In the genomic region with DNA sequence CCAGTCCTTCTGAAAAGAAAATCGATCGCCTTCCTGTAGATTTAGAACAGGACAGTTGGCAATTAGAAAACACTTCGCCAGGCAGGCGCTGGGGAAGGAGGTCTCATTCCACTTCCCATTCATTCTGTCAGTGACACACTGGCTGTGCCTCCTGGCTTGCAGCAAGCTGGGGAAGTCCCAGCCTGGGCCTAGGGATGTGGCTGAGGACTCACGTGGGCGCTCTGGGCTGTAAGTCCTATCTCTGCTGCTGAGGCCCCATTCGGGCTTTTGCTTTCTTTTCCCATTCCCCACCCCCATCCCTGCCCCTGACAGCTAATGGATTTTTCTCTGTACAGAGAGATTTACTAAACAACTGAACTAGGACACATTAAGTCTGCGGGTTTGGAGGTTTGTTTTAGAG, we compare ENCODE assay signal across 15 cellular contexts.
DNase-seq lines count a peak whose midpoint lies in the region; ATAC-seq and TF ChIP-seq lines count a peak whose summit lies in the region.
"Had no signal": no experiment of that assay in that cellular context is flagged by ENCODE, and none has a peak within 500 bp of the region (broad histone marks: within the 10 kb centered on the region; RNA-seq: fewer than 3 reads in every experiment).

No MANE protein-coding gene starts in this region.

- H3K4me1 ChIP-seq in KMS-11 (ENCODE audit: low read depth, poor library complexity, severe bottlenecking) = peaks cover 44% of the 10 kb centered on the region
- H3K4me1 ChIP-seq in left ventricle myocardium inferior = peaks cover 21% of the 10 kb centered on the region
- H3K4me1 ChIP-seq: foreskin keratinocyte, vagina had no signal

- no peaks in the 10 kb centered on the region for H3K79me2 ChIP-seq in KMS-11 (ENCODE audit: insufficient read depth, low read depth)

- no peaks in the 10 kb centered on the region for H4K20me1 ChIP-seq in KMS-11 (ENCODE audit: insufficient read depth)

- TF ChIP-seq CTCF in KMS-11 (conservative IDR thresholded peaks at IDR 0.05; ENCODE audit: low read depth, low read length) = no peak
- TF ChIP-seq CTCF in left ventricle myocardium inferior (IDR thresholded peaks at IDR 0.05; ENCODE audit: borderline replicate concordance) = no peak

- intact Hi-C loops in left ventricle myocardium inferior (cut with micrococcal nuclease) = no loop called here

- H3K4me3 ChIP-seq in KMS-11 (IDR thresholded peaks at IDR 0.05; ENCODE audit: insufficient read depth, low read depth, low read length) = no peak overlapping the region
- H3K4me3 ChIP-seq in left ventricle myocardium inferior = no peak overlapping the region
- H3K4me3 ChIP-seq: vagina had no signal

- peak; percentile 45 for DNase-seq in RPMI7951 (ENCODE audit: low read depth)
- DNase-seq in left ventricle myocardium inferior = peak; percentile 35
- peak; percentile 10 for DNase-seq in putamen (ENCODE audit: low spot score)
- DNase-seq in KBM-7 = no peak
- no peak for DNase-seq in DMS79 (lab: John Stamatoyannopoulos, UW)
- DNase-seq: activated naive CD4-positive, alpha-beta T cell treated with Interleukin-2 at 50 U/mL for 16 hours; endodermal cell; foreskin keratinocyte; Karpas-422; NCI-H1436 treated with DMSO at 0.1 percent for 48 hours; NCI-H526 treated with DMSO at 0.1 percent for 48 hours; stimulated activated CD4-positive, alpha-beta T cell treated with anti-CD3 and anti-CD28 coated beads, Interleukin-4, amount 100 ng/mL, for 1 hour had no signal

- H3K4me2 ChIP-seq in KMS-11 = peak overlapping the region; percentile 78

- H3K27ac ChIP-seq in KMS-11 (peak overlapping the region; percentile 69), left ventricle myocardium inferior (replicated peaks) (no peak overlapping the region)
- H3K27ac ChIP-seq: foreskin keratinocyte, vagina had no signal

- peak overlapping the region; percentile 15; the same call in 1 of the 2 replicates for H3K9ac ChIP-seq in KMS-11

- H2AFZ ChIP-seq in KMS-11 (ENCODE audit: low read depth) = peak overlapping the region; percentile 20; the same call in 1 of the 2 replicates

- ATAC-seq in GM19035 (IDR thresholded peaks at IDR 0.05; ENCODE audit: unreplicated experiment) = no peak
- ATAC-seq: foreskin keratinocyte had no signal

- in situ Hi-C loops in KBM-7 (cut with MboI; ENCODE audit: low pct_unique_long_range_greater_than_20kb, low sequenced_read_pairs) = no loop called here

- no peaks in the 10 kb centered on the region for H3K9me3 ChIP-seq in left ventricle myocardium inferior (replicated peaks)
- H3K9me3 ChIP-seq: vagina had no signal

- no peaks in the 10 kb centered on the region for H3K36me3 ChIP-seq in KMS-11 (ENCODE audit: insufficient read depth)
- H3K36me3 ChIP-seq in left ventricle myocardium inferior = no peaks in the 10 kb centered on the region
- H3K36me3 ChIP-seq: vagina had no signal

- H3K27me3 ChIP-seq in KMS-11 (ENCODE audit: insufficient read depth, low read depth) (no peaks in the 10 kb centered on the region), left ventricle myocardium inferior (ENCODE audit: low read depth) (peaks cover 73% of the 10 kb centered on the region)
- H3K27me3 ChIP-seq: foreskin keratinocyte, vagina had no signal

Comparison
In these comparisons a context has a peak if more than half of its experiments do, and no peak if none do; other contexts are left out.
1. DNase-seq: peak in RPMI7951 (single experiment), left ventricle myocardium inferior (single experiment) and putamen (single experiment); none in KBM-7 (single experiment) and DMS79 (single experiment).